ENCODE assay signal across 8 cellular contexts in genomic region chr10:73095479-73096021, GRCh38. TPM values are rescaled to one million over a fixed set of nuclear protein-coding genes. Genes with fewer than 3 reads are reported as not detected.
A peak's percentile ranks its signal among the peaks of the same experiment; 100 is the strongest.
DNase-seq lines count a peak whose midpoint lies in the region; ATAC-seq and TF ChIP-seq lines count a peak whose summit lies in the region.

No MANE protein-coding gene starts in this region.

- under 1% methylated on average over 15 of the region's 15 CpGs for WGBS in mammary epithelial cell (ENCODE audit: low coverage, missing lambda C conversion rate)
- 0 to 1% (median 0%) methylated on average over 15 of the region's 15 CpGs for WGBS in spleen, 5 donors

- TF ChIP-seq CTCF in mammary epithelial cell (conservative IDR thresholded peaks at IDR 0.05 in 1 of 2, IDR thresholded peaks at IDR 0.05 in 1 of 2; ENCODE audit: extremely low read depth in 1 of 2, insufficient read depth in 1 of 2, low read depth in 1 of 2, low read length in 2 of 2) (no peak), spleen (IDR thresholded peaks at IDR 0.05 in 8 of 11, conservative IDR thresholded peaks at IDR 0.05 in 3 of 11) (no peak)

- H3K9ac ChIP-seq in mammary epithelial cell (ENCODE audit: insufficient read depth, low read length), result peak overlapping the region; percentile 99

- intact Hi-C loops in mammary epithelial cell (cut with micrococcal nuclease) (loop anchor here (1.0 to 2.0 kb wide), 4 partner anchors 15 to 123 kb away; partner anchors contain the start of gene NUDT13), spleen (cut with DNase I; ENCODE audit: low total_unique reads) (loop anchor here (10.0 kb wide), 1 partner anchor 149 kb away; the partner anchor contains the start of gene DNAJC9)

- no peak for ATAC-seq in T-helper 17 cell
- ATAC-seq in GM19467 (IDR thresholded peaks at IDR 0.05; ENCODE audit: unreplicated experiment), result no peak

- peak in 1 of 3 donors; percentile 19 for TF ChIP-seq POLR2A in spleen (IDR thresholded peaks at IDR 0.05)

- H3K36me3 Mint-ChIP-seq in T-helper 17 cell (ENCODE audit: low read depth), result no peaks in the 10 kb centered on the region
- peaks cover 0 to 8% (median 4%) of the 10 kb centered on the region in 3 donors for H3K36me3 Mint-ChIP-seq in immature natural killer cell

- H3K9me3 Mint-ChIP-seq in immature natural killer cell, result no peaks in the 10 kb centered on the region

- no peaks in the 10 kb centered on the region for H3K27me3 Mint-ChIP-seq in T-helper 17 cell
- peaks cover 17 to 24% (median 23%) of the 10 kb centered on the region in 3 donors for H3K27me3 Mint-ChIP-seq in immature natural killer cell (ENCODE audit: low read depth in 3 of 3)

- CTCF ChIA-PET in mammary epithelial cell (lab: Charles Lee; ENCODE audit: low non-redundant PET), result interaction anchor here (0.7 kb wide), 1 partner anchor 18 kb away, joined by 4 read pairs; no protein-coding TSS in a partner anchor

- peak overlapping the region; percentile 96 for H3K4me2 ChIP-seq in mammary epithelial cell (ENCODE audit: insufficient read depth, low read depth, low read length)

- H2AFZ ChIP-seq in mammary epithelial cell (ENCODE audit: low read depth, low read length), result peak overlapping the region; percentile 89

- peaks cover 7% of the 10 kb centered on the region for H3K4me1 ChIP-seq in mammary epithelial cell (ENCODE audit: insufficient read depth, low read length)
- peaks cover 13 to 53% (median 28%) of the 10 kb centered on the region in 6 donors for H3K4me1 ChIP-seq in spleen

- no peaks in the 10 kb centered on the region for H4K20me1 ChIP-seq in mammary epithelial cell (ENCODE audit: insufficient read depth, low read length)

- H3K79me2 ChIP-seq in mammary epithelial cell (ENCODE audit: insufficient read depth, low read length), result peaks cover 59% of the 10 kb centered on the region

- H3K36me3 ChIP-seq in mammary epithelial cell (ENCODE audit: insufficient read depth, low read length) (no peaks in the 10 kb centered on the region), spleen (peaks cover 0 to 11% (median 0%) of the 10 kb centered on the region in 6 donors)

- DNase-seq in Caki2 (ENCODE audit: low read depth) (peak; percentile 65), HuH-7 (ENCODE audit: low spot score) (peak; percentile 34), T-helper 17 cell (peak; percentile 21 to 29 (median 23)), mammary epithelial cell (peak; percentile 53), immature natural killer cell (peak; percentile 13 to 20 (median 13)), spleen (no peak), D341Med (ENCODE audit: low spot score) (no peak)

- H3K9me3 ChIP-seq in T-helper 17 cell (ENCODE audit: control insufficient read depth, low read length, poor library complexity, severe bottlenecking) (no peaks in the 10 kb centered on the region), mammary epithelial cell (replicated peaks; ENCODE audit: insufficient read depth, low read length) (no peaks in the 10 kb centered on the region), spleen (no peaks in the 10 kb centered on the region)

- in situ Hi-C loops in Caki2 (cut with HindIII; ENCODE audit: low pct_unique_long_range_greater_than_20kb, low sequenced_read_pairs), result no loop called here
- in situ Hi-C loops in mammary epithelial cell (cut with MboI; ENCODE audit: low sequenced_read_pairs in 2 of 2), result loop anchor here in 1 of 2 donors (10.0 kb wide), 1 partner anchor 69 kb away; the partner anchor contains the start of genes ECD and FAM149B1

- H3K27ac Mint-ChIP-seq in T-helper 17 cell (peak overlapping the region; percentile 98), immature natural killer cell (peak overlapping the region; percentile 89 to 98 (median 96))

- dilution Hi-C loops in mammary epithelial cell (cut with HindIII; ENCODE audit: low sequenced_read_pairs), result loop anchor here (5.0 kb wide), 1 partner anchor 42 kb away; no protein-coding TSS in a partner anchor

- no peaks in the 10 kb centered on the region for H3K27me3 ChIP-seq in mammary epithelial cell (ENCODE audit: insufficient read depth, low read length)
- H3K27me3 ChIP-seq in spleen (replicated peaks in 1 of 7), result no peaks in the 10 kb centered on the region

- H3K4me3 ChIP-seq in mammary epithelial cell (replicated peaks in 1 of 3; ENCODE audit: insufficient read depth in 1 of 3, low read depth in 2 of 3, low read length in 3 of 3), result peak overlapping the region; percentile 79 to 99 (median 98)
- peak overlapping the region; percentile 61 to 99 (median 85) for H3K4me3 ChIP-seq in spleen

- H3K27ac ChIP-seq in mammary epithelial cell (ENCODE audit: insufficient read depth, low read depth, low read length), result peak overlapping the region; percentile 96
- H3K27ac ChIP-seq in spleen, result peak overlapping the region; percentile 89 to 98 (median 96)

- H3K4me1 Mint-ChIP-seq in T-helper 17 cell, result peaks cover 18% of the 10 kb centered on the region
- peaks cover 23 to 32% of the 10 kb centered on the region in 2 donors for H3K4me1 Mint-ChIP-seq in immature natural killer cell

- BruUV-seq in mammary epithelial cell (replicated peaks; lab: Mats Ljungman, UMichigan), result TSS peak; percentile 55

- H3K4me3 Mint-ChIP-seq in T-helper 17 cell (peak overlapping the region; percentile 95), immature natural killer cell (peak overlapping the region; percentile 87 to 99 (median 90))

RNA-seq across cellular contexts. Expression of gene P4HA1, which starts 1.1 kb away (rescaled TPM):
- total RNA-seq in Caki2 (2014; rRNA removed; shearing (Covaris generic); ENCODE audit: low replicate concordance), result 102 and 110 TPM in 2 replicates
- total RNA-seq in T-helper 17 cell, result 10 to 100 TPM; 13.7 to 15.8 TPM
- total RNA-seq in mammary epithelial cell, result 10 to 100 TPM; 43.7 to 48.6 TPM
- polyA plus RNA-seq in mammary epithelial cell, result 38.3 TPM
- polyA minus RNA-seq in mammary epithelial cell, result 38.1 TPM
- 10 to 100 TPM; 16.9 to 26.5 (median 21.1) TPM for polyA plus RNA-seq in immature natural killer cell
- 10 to 100 TPM; 25.4 to 74.1 (median 29.3) TPM for total RNA-seq in spleen
- 1 to 10 TPM; 5.3 to 7.8 (median 7.0) TPM for polyA plus RNA-seq in spleen

RNA-seq across cellular contexts. Expression of gene NUDT13, which starts 14.7 kb away (rescaled TPM):
- total RNA-seq in Caki2 (2014; rRNA removed; shearing (Covaris generic); ENCODE audit: low replicate concordance), result 3.4 and 4.7 TPM in 2 replicates
- 1 to 10 TPM in 1 of 2 donors, under 1 TPM in 1; 0.86 to 1.5 TPM for total RNA-seq in T-helper 17 cell
- total RNA-seq in mammary epithelial cell, result 1 to 10 TPM; 1.3 to 2.8 TPM
- polyA plus RNA-seq in mammary epithelial cell, result 1.6 TPM
- polyA minus RNA-seq in mammary epithelial cell, result not detected
- polyA plus RNA-seq in immature natural killer cell, result 1 to 10 TPM in 1 of 3 donors, under 1 TPM in 1, not detected in 1; 0.77 to 1.2 TPM
- total RNA-seq in spleen, result 1 to 10 TPM; 1.4 to 3.3 (median 2.2) TPM
- polyA plus RNA-seq in spleen, result 1 to 10 TPM; 1.9 to 3.1 (median 2.7) TPM

Comparison
In these comparisons a context has a peak if more than half of its experiments do, and no peak if none do; other contexts are left out.
1. DNase-seq: peak in Caki2 (single experiment), HuH-7 (single experiment), T-helper 17 cell (3 of 3), mammary epithelial cell (single experiment) and immature natural killer cell (3 of 3); none in spleen (single experiment) and D341Med (single experiment).